In the genomic region with DNA sequence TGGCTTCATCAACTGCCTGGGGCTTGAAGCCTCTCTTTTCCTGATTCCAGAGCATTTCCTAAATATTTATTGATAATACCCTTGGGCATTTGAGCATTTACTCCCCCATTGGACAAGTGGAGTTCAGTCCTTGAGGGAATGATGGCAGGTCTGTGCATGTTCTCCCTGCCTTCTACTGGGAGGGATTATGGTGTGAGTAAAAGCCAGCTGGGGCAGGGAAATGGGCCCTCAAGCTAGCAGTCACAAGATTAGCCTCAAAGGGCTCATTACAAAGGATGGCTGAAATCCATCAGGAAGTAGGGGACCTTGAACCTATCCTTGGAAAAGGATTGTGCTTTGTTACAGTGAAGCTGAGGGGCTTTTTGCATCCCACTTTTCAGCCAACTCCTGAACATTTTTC, we compare ENCODE assay signal across 20 cellular contexts.
"Had no signal": no experiment of that assay in that cellular context is flagged by ENCODE, and none has a peak within 500 bp of the region (broad histone marks: within the 10 kb centered on the region; RNA-seq: fewer than 3 reads in every experiment).

No MANE protein-coding gene starts in this region.

- H3K36me3 ChIP-seq: gastroesophageal sphincter, heart right ventricle, neutrophil, right lobe of liver, stomach had no signal

- H3K4me3 ChIP-seq: gastroesophageal sphincter, heart right ventricle, right lobe of liver, stomach had no signal

- H3K27me3 ChIP-seq: gastroesophageal sphincter, heart right ventricle, neutrophil, right lobe of liver, stomach had no signal

- ATAC-seq: activated CD4-positive, CD25-positive, alpha-beta regulatory T cell treated with anti-CD3 and anti-CD28 coated beads, Interleukin-2, amount 50 U/mL, for 24 hours; activated CD8-positive, alpha-beta T cell treated with anti-CD3 and anti-CD28 coated beads, Interleukin-2, amount 10 ng/mL, durations not matched to agents 7 days and 5 days; gastroesophageal sphincter; heart right ventricle; naive thymus-derived CD4-positive, alpha-beta T cell; right lobe of liver had no signal

- FAIRE-seq: small intestine had no signal

- H3K4me1 ChIP-seq: gastroesophageal sphincter, heart right ventricle, parathyroid adenoma, right lobe of liver, stomach had no signal

- H3K27ac ChIP-seq: gastroesophageal sphincter, heart right ventricle, neutrophil, parathyroid adenoma, right lobe of liver, stomach had no signal

- H2AFZ ChIP-seq: parathyroid adenoma had no signal

- DNase-seq: activated CD4-positive, alpha-beta T cell treated with anti-CD3 and anti-CD28 coated beads, Interleukin-2, amount 10 ng/mL, durations not matched to agents 7 days and 5 days; activated CD8-positive, alpha-beta T cell treated with anti-CD3 and anti-CD28 coated beads, Interleukin-2, amount 10 ng/mL, durations not matched to agents 7 days and 5 days; activated naive CD4-positive, alpha-beta T cell treated with Interleukin-2 at 50 U/mL for 16 hours; activated naive CD8-positive, alpha-beta T cell treated with anti-CD3 and anti-CD28 coated beads, Interleukin-2, amount 10 ng/mL, durations not matched to agents 7 days and 5 days; activated T-cell treated with anti-CD3 and anti-CD28 coated beads, Interleukin-2, amount 50 U/mL, for 24 hours; amygdala; caudate nucleus; heart right ventricle; immature natural killer cell; mesendoderm; naive thymus-derived CD4-positive, alpha-beta T cell; right lobe of liver; small intestine; stimulated activated CD4-positive, alpha-beta T cell treated with anti-CD3 and anti-CD28 coated beads, Interleukin-4, amount 100 ng/mL, for 1 hour; stomach; T-helper 9 cell had no signal

- H3K9ac ChIP-seq: parathyroid adenoma had no signal

- H3K9me3 ChIP-seq: gastroesophageal sphincter, heart right ventricle, neutrophil, right lobe of liver, stomach had no signal

- H3K79me2 ChIP-seq: parathyroid adenoma had no signal
